12 cellular contexts compared by ENCODE assay signal in genomic region chr20:54474866-54475265, GRCh38. TPM values are rescaled to one million over a fixed set of nuclear protein-coding genes. Genes with fewer than 3 reads are reported as not detected.
DNase-seq lines count a peak whose midpoint lies in the region; ATAC-seq and TF ChIP-seq lines count a peak whose summit lies in the region.
"Had no signal": no experiment of that assay in that cellular context is flagged by ENCODE, and none has a peak within 500 bp of the region (broad histone marks: within the 10 kb centered on the region; RNA-seq: fewer than 3 reads in every experiment).

No MANE protein-coding gene starts in this region.

- H3K9ac ChIP-seq in ES-I3 (ENCODE audit: low read depth, low read length) (peak overlapping the region; percentile 77; the same call in 1 of the 2 replicates), iPS-18a (ENCODE audit: low read length) (no peak overlapping the region), skeletal muscle tissue (ENCODE audit: low read depth in 1 of 3, low read length in 3 of 3) (peak overlapping the region in 1 of 3 donors; percentile 86)

- H3K27ac ChIP-seq in iPS-18a (ENCODE audit: low read length) = no peak overlapping the region
- peak overlapping the region; percentile 87 for H3K27ac ChIP-seq in skeletal muscle tissue (ENCODE audit: low read depth, low read length)
- H3K27ac ChIP-seq: WERI-Rb-1 had no signal

- H3K36me3 ChIP-seq in ES-I3 (ENCODE audit: insufficient read depth, low read length) = no peaks in the 10 kb centered on the region
- H3K36me3 ChIP-seq in iPS-18a (ENCODE audit: control insufficient read depth, low read depth, low read length) = no peaks in the 10 kb centered on the region
- no peaks in the 10 kb centered on the region for H3K36me3 ChIP-seq in skeletal muscle tissue (ENCODE audit: control insufficient read depth in 3 of 3, insufficient read depth in 3 of 3, low read length in 3 of 3)
- H3K36me3 ChIP-seq: WERI-Rb-1 had no signal

- H3K9me3 ChIP-seq in ES-I3 (ENCODE audit: control insufficient read depth, insufficient read depth, low read length) (no peaks in the 10 kb centered on the region), iPS-18a (ENCODE audit: control insufficient read depth, low read depth, low read length) (no peaks in the 10 kb centered on the region), skeletal muscle tissue (ENCODE audit: control insufficient read depth in 3 of 3, low read length in 3 of 3) (no peaks in the 10 kb centered on the region)
- H3K9me3 ChIP-seq: Caco-2 had no signal

- in situ Hi-C loops in astrocyte of the cerebellum (cut with HindIII; ENCODE audit: low sequenced_read_pairs) = no loop called here

- DNase-seq in astrocyte of the cerebellum (ENCODE audit: low read depth) (no peak), NCI-H345 (lab: John Stamatoyannopoulos, UW) (no peak), COR-L47 (lab: John Stamatoyannopoulos, UW) (no peak)
- DNase-seq: activated effector memory CD4-positive, alpha-beta T cell treated with Interleukin-2 at 50 U/mL for 16 hours; Caco-2; WERI-Rb-1 had no signal

- peaks cover 6% of the 10 kb centered on the region for H3K4me1 ChIP-seq in ES-I3 (ENCODE audit: insufficient read depth, low read length)
- H3K4me1 ChIP-seq in iPS-18a (ENCODE audit: control insufficient read depth, low read depth, low read length) = peaks cover 28% of the 10 kb centered on the region
- H3K4me1 ChIP-seq in skeletal muscle tissue (ENCODE audit: control insufficient read depth in 3 of 3, insufficient read depth in 3 of 3, low read length in 3 of 3) = peaks cover 8 to 31% (median 20%) of the 10 kb centered on the region in 3 donors
- H3K4me1 ChIP-seq: Caco-2 had no signal

- no peak for ATAC-seq in HG02870 (IDR thresholded peaks at IDR 0.05; ENCODE audit: unreplicated experiment)
- no peak for ATAC-seq in HG03025 (IDR thresholded peaks at IDR 0.05; ENCODE audit: low FRiP score, unreplicated experiment)

- H3K4me3 ChIP-seq in astrocyte of the cerebellum (ENCODE audit: low read depth, low read length) (peak overlapping the region; percentile 94), iPS-18a (ENCODE audit: low read length) (peak overlapping the region; percentile 90), skeletal muscle tissue (ENCODE audit: low read length in 3 of 3) (peak overlapping the region; percentile 49 to 86 (median 68))

- H3K27me3 ChIP-seq in iPS-18a (ENCODE audit: control insufficient read depth, insufficient read depth, low read length) (peaks cover 38% of the 10 kb centered on the region), skeletal muscle tissue (ENCODE audit: control insufficient read depth in 3 of 3, insufficient read depth in 3 of 3, low read length in 3 of 3) (peaks cover 0 to 15% (median 4%) of the 10 kb centered on the region in 3 donors)

- TF ChIP-seq CTCF in astrocyte of the cerebellum (IDR thresholded peaks at IDR 0.05; ENCODE audit: low read depth, low read length, missing control alignments) = no peak

RNA-seq across cellular contexts. Expression of gene DOK5, which starts 0.5 kb away (rescaled TPM):
- total RNA-seq in skeletal muscle tissue = 31.3 TPM
- total RNA-seq: Caco-2, M059J had no signal
